ENCODE assay signal across 21 cellular contexts in the genomic region with DNA sequence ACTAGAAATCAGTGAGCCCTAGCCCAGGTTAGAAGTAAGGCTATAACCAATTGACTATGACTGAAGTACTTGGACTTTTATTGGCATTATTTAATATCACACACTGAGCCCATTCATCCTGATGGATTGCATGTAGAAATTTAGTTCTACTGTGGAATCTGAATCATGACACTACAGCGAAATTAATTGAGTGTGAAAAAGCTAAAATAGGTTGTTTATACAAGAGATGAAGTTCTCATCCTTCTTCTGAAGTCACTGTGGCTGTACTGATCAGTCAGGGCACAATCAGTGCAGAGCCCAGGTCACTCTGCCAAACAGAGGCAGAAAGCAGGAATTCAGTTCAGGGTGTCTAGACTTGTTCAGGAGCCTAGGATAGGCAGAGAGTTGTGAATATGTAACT.
"Had no signal": no experiment of that assay in that cellular context is flagged by ENCODE, and none has a peak within 500 bp of the region (broad histone marks: within the 10 kb centered on the region; RNA-seq: fewer than 3 reads in every experiment).

No MANE protein-coding gene starts in this region.

- H3K4me3 ChIP-seq: body of pancreas, heart right ventricle, left lung, lung, sigmoid colon, smooth muscle cell, upper lobe of left lung had no signal

- DNase-seq: activated CD4-positive, alpha-beta memory T cell treated with anti-CD3 and anti-CD28 coated beads, Interleukin-2, amount 10 ng/mL, durations not matched to agents 7 days and 5 days; activated CD4-positive, alpha-beta T cell treated with anti-CD3 and anti-CD28 coated beads, Interleukin-2, amount 10 ng/mL, durations not matched to agents 24 days and 14 days; activated effector memory CD4-positive, alpha-beta T cell treated with anti-CD3 and anti-CD28 coated beads, Interleukin-2, amount 50 U/mL, for 16 hours; activated naive CD4-positive, alpha-beta T cell treated with anti-CD3 and anti-CD28 coated beads, Interleukin-2, amount 10 ng/mL, durations not matched to agents 7 days and 5 days; activated T-cell treated with anti-CD3 and anti-CD28 coated beads for 4 hours; amygdala; body of pancreas; caudate nucleus; effector CD4-positive, alpha-beta T cell; heart right ventricle; islet precursor cell; left lung; naive thymus-derived CD8-positive, alpha-beta T cell; retina; sigmoid colon; stimulated activated CD4-positive, alpha-beta T cell treated with anti-CD3 and anti-CD28 coated beads, Interleukin-4, amount 100 ng/mL, for 1 hour; stimulated activated naive CD4-positive, alpha-beta T cell treated with Interleukin-2 at 50 U/mL for 16 hours; upper lobe of left lung had no signal

- ATAC-seq: activated CD4-positive, CD25-positive, alpha-beta regulatory T cell treated with anti-CD3 and anti-CD28 coated beads, Interleukin-2, amount 50 U/mL, for 24 hours; body of pancreas; left lung; naive thymus-derived CD8-positive, alpha-beta T cell had no signal

- H3K4me2 ChIP-seq: smooth muscle cell had no signal

- H3K27ac ChIP-seq: body of pancreas, heart right ventricle, left lung, sigmoid colon, upper lobe of left lung had no signal

- H3K36me3 ChIP-seq: left lung, sigmoid colon, upper lobe of left lung had no signal

- H3K27me3 ChIP-seq: body of pancreas, heart right ventricle, left lung, sigmoid colon, upper lobe of left lung had no signal

- H3K9me3 ChIP-seq: body of pancreas, heart right ventricle, left lung, sigmoid colon, upper lobe of left lung had no signal

- H3K4me1 ChIP-seq: body of pancreas had no signal
